Comparison of ENCODE assay signal across 1 cellular context in genomic region chr6:13848553-13849150, GRCh38.
A peak's percentile ranks its signal among the peaks of the same experiment; 100 is the strongest.
TF ChIP-seq lines count a peak whose summit lies in the region.

No MANE protein-coding gene starts in this region.

TF ChIP-seq in K562, 482 proteins besides CTCF, POLR2A, EP300 and RAD21:
- no peak for TF ChIP-seq ZNF668 (CRISPR knock-in tag; IDR thresholded peaks at IDR 0.05)
- TF ChIP-seq ZKSCAN3 (CRISPR knock-in tag; IDR thresholded peaks at IDR 0.05), result no peak
- TF ChIP-seq RBM25 (IDR thresholded peaks at IDR 0.05; ENCODE audit: low read depth, low read length, severe bottlenecking), result no peak
- no peak for TF ChIP-seq SAP30 (IDR thresholded peaks at IDR 0.05; ENCODE audit: borderline replicate concordance, insufficient read depth, low read depth, low read length, poor library complexity, severe bottlenecking)
- no peak for TF ChIP-seq ZNF449 (CRISPR knock-in tag; IDR thresholded peaks at IDR 0.05)
- TF ChIP-seq MCM3 (IDR thresholded peaks at IDR 0.05), result peak; percentile 23; the same call in 1 of the 2 replicates
- no peak for TF ChIP-seq ZBTB7A (IDR thresholded peaks at IDR 0.05; ENCODE audit: borderline replicate concordance, control insufficient read depth, low read depth, low read length)
- TF ChIP-seq COPS2 (conservative IDR thresholded peaks at IDR 0.05), result no peak
